20 cellular contexts compared by ENCODE assay signal in the genomic region with DNA sequence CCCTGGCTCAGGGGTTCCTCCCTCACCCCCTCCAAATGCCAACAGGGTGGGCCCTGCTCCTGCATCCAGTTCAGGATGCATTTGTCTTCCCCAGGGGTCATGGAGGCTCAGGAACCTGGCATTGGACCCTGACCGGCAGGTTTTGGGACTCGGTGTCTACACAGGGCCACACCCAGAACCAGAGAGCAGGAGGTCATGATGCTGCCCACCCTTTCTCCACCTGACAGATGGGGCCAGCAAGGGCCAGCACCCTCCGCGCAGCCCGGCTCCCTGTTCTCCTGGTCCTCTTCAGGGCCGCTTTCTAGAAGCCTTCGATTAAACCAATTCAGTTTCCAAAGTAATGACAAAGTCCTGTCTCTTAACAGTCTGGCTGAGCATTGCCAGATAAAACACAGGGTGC. TPM values are rescaled to one million over a fixed set of nuclear protein-coding genes. Genes with fewer than 3 reads are reported as not detected.
DNase-seq lines count a peak whose midpoint lies in the region; ATAC-seq and TF ChIP-seq lines count a peak whose summit lies in the region.
"Had no signal": no experiment of that assay in that cellular context is flagged by ENCODE, and none has a peak within 500 bp of the region (broad histone marks: within the 10 kb centered on the region; RNA-seq: fewer than 3 reads in every experiment).

No MANE protein-coding gene starts in this region.

- peak overlapping the region; percentile 38; the same call in 1 of the 2 replicates for H3K27ac ChIP-seq in SK-N-MC
- H3K27ac ChIP-seq in neural progenitor cell = no peak overlapping the region
- H3K27ac ChIP-seq: C4-2B, KMS-11, SJCRH30 had no signal

- H3K9me3 ChIP-seq in SK-N-MC (ENCODE audit: low read depth, low read length) (no peaks in the 10 kb centered on the region), neural progenitor cell (ENCODE audit: low read depth) (no peaks in the 10 kb centered on the region)
- H3K9me3 ChIP-seq: SJCRH30 had no signal

- H2AFZ ChIP-seq in neural progenitor cell (replicated peaks) = no peak overlapping the region

- no peak for ATAC-seq in stimulated activated naive B cell treated with anti-CD40 and anti-IgM and Interleukin-4, amounts not matched to agents 10 μg/mL and 1 μg/mL and 100 μg/mL, for 72 hours (replicated peaks)
- ATAC-seq in HG03097 (IDR thresholded peaks at IDR 0.05; ENCODE audit: low FRiP score, unreplicated experiment) = no peak

- DNase-seq in SK-N-MC (ENCODE audit: low read depth, low spot score) (no peak), glutamatergic neuron (peak; percentile 13), neural progenitor cell (ENCODE audit: low spot score) (no peak), ureter (ENCODE audit: low spot score) (no peak), inferior parietal cortex (ENCODE audit: extremely low spot score) (no peak)
- no peak for DNase-seq in stimulated activated naive B cell treated with anti-CD40 and anti-IgM and Interleukin-4, amounts not matched to agents 10 μg/mL and 1 μg/mL and 100 μg/mL, for 72 hours
- DNase-seq: ACHN, AML-193, H7, HFFc6, NCI-H187, NCI-H2107, NCI-H2227 treated with DMSO at 0.1 percent for 48 hours, NCI-H510A treated with DMSO at 0.1 percent for 48 hours, NCI-H774, OCI-M1, SJCRH30 had no signal

- H3K4me2 ChIP-seq in neural progenitor cell = peak overlapping the region; percentile 87
- H3K4me2 ChIP-seq: KMS-11 had no signal

- no peak for TF ChIP-seq CTCF in glutamatergic neuron (IDR thresholded peaks at IDR 0.05; ENCODE audit: partially characterized antibody, unreplicated experiment)
- TF ChIP-seq CTCF in neural progenitor cell (IDR thresholded peaks at IDR 0.05) = no peak

- H3K36me3 ChIP-seq in SK-N-MC (ENCODE audit: insufficient read depth, low read length) = no peaks in the 10 kb centered on the region
- no peaks in the 10 kb centered on the region for H3K36me3 ChIP-seq in neural progenitor cell
- H3K36me3 ChIP-seq: SJCRH30 had no signal

- H3K4me3 ChIP-seq in SK-N-MC (no peak overlapping the region), neural progenitor cell (no peak overlapping the region)

- peaks cover 10% of the 10 kb centered on the region for H3K9me3 Mint-ChIP-seq in glutamatergic neuron (ENCODE audit: unreplicated experiment)
- no peaks in the 10 kb centered on the region for H3K9me3 Mint-ChIP-seq in neural progenitor cell
- no peaks in the 10 kb centered on the region for H3K9me3 Mint-ChIP-seq in stimulated activated naive B cell treated with anti-CD40 and anti-IgM and Interleukin-4, amounts not matched to agents 10 μg/mL and 1 μg/mL and 100 μg/mL, for 72 hours
- H3K9me3 Mint-ChIP-seq: HFFc6 had no signal

- H4K20me1 ChIP-seq in neural progenitor cell (ENCODE audit: low read depth) = no peaks in the 10 kb centered on the region

- peaks cover 5% of the 10 kb centered on the region for H3K27me3 ChIP-seq in neural progenitor cell

- peaks cover 20% of the 10 kb centered on the region for H3K4me1 ChIP-seq in neural progenitor cell
- H3K4me1 ChIP-seq: SJCRH30 had no signal

- H3F3A ChIP-seq in neural progenitor cell (ENCODE audit: low read depth) = peaks cover 6% of the 10 kb centered on the region

- H3K27ac Mint-ChIP-seq in glutamatergic neuron (ENCODE audit: unreplicated experiment) (no peak overlapping the region), neural progenitor cell (peak overlapping the region; percentile 72)
- peak overlapping the region; percentile 51 for H3K27ac Mint-ChIP-seq in stimulated activated naive B cell treated with anti-CD40 and anti-IgM and Interleukin-4, amounts not matched to agents 10 μg/mL and 1 μg/mL and 100 μg/mL, for 72 hours
- H3K27ac Mint-ChIP-seq: HFFc6 had no signal

- no peaks in the 10 kb centered on the region for H3K36me3 Mint-ChIP-seq in glutamatergic neuron (ENCODE audit: unreplicated experiment)
- H3K36me3 Mint-ChIP-seq in neural progenitor cell = no peaks in the 10 kb centered on the region
- H3K36me3 Mint-ChIP-seq in stimulated activated naive B cell treated with anti-CD40 and anti-IgM and Interleukin-4, amounts not matched to agents 10 μg/mL and 1 μg/mL and 100 μg/mL, for 72 hours = no peaks in the 10 kb centered on the region

- H3K9ac ChIP-seq in SK-N-MC (ENCODE audit: insufficient read length) (no peak overlapping the region), neural progenitor cell (no peak overlapping the region)
- H3K9ac ChIP-seq: KMS-11 had no signal

- H3K79me2 ChIP-seq in neural progenitor cell (ENCODE audit: low read depth) = no peaks in the 10 kb centered on the region

- H3K4me1 Mint-ChIP-seq in glutamatergic neuron (ENCODE audit: low read depth, unreplicated experiment) (peaks cover 14% of the 10 kb centered on the region), neural progenitor cell (peaks cover 19% of the 10 kb centered on the region)
- peaks cover 9 to 19% of the 10 kb centered on the region in 2 donors for H3K4me1 Mint-ChIP-seq in stimulated activated naive B cell treated with anti-CD40 and anti-IgM and Interleukin-4, amounts not matched to agents 10 μg/mL and 1 μg/mL and 100 μg/mL, for 72 hours

- no peak overlapping the region for H3K4me3 Mint-ChIP-seq in glutamatergic neuron (ENCODE audit: unreplicated experiment)
- H3K4me3 Mint-ChIP-seq in neural progenitor cell = no peak overlapping the region
- H3K4me3 Mint-ChIP-seq in stimulated activated naive B cell treated with anti-CD40 and anti-IgM and Interleukin-4, amounts not matched to agents 10 μg/mL and 1 μg/mL and 100 μg/mL, for 72 hours = no peak overlapping the region
- H3K4me3 Mint-ChIP-seq: HFFc6 had no signal

- peaks cover 6% of the 10 kb centered on the region for H3K27me3 Mint-ChIP-seq in glutamatergic neuron (ENCODE audit: unreplicated experiment)
- peaks cover 4% of the 10 kb centered on the region for H3K27me3 Mint-ChIP-seq in neural progenitor cell (ENCODE audit: insufficient read depth, low read depth)
- H3K27me3 Mint-ChIP-seq in stimulated activated naive B cell treated with anti-CD40 and anti-IgM and Interleukin-4, amounts not matched to agents 10 μg/mL and 1 μg/mL and 100 μg/mL, for 72 hours = peaks cover 10 to 21% of the 10 kb centered on the region in 2 donors

RNA-seq across cellular contexts. Expression of a gene that starts 50.2 kb away (rescaled TPM):
- total RNA-seq in glutamatergic neuron (ENCODE audit: unreplicated experiment) = 55.1 TPM
- total RNA-seq in neural progenitor cell (ENCODE audit: low replicate concordance) = 0.09 and 0.31 TPM in 2 replicates
- not detected for total RNA-seq in ureter

Comparison
In these comparisons a context has a peak if more than half of its experiments do, and no peak if none do; other contexts are left out.
1. RNA of a gene that starts 50.2 kb away (total RNA-seq): 55.1 TPM in glutamatergic neuron (single experiment); not detected in ureter (single experiment) and 0.09 to 0.31 TPM in neural progenitor cell; every median in the first group is over 10 times any median in the second.